ENCODE assay signal across 8 cellular contexts in the genomic region with DNA sequence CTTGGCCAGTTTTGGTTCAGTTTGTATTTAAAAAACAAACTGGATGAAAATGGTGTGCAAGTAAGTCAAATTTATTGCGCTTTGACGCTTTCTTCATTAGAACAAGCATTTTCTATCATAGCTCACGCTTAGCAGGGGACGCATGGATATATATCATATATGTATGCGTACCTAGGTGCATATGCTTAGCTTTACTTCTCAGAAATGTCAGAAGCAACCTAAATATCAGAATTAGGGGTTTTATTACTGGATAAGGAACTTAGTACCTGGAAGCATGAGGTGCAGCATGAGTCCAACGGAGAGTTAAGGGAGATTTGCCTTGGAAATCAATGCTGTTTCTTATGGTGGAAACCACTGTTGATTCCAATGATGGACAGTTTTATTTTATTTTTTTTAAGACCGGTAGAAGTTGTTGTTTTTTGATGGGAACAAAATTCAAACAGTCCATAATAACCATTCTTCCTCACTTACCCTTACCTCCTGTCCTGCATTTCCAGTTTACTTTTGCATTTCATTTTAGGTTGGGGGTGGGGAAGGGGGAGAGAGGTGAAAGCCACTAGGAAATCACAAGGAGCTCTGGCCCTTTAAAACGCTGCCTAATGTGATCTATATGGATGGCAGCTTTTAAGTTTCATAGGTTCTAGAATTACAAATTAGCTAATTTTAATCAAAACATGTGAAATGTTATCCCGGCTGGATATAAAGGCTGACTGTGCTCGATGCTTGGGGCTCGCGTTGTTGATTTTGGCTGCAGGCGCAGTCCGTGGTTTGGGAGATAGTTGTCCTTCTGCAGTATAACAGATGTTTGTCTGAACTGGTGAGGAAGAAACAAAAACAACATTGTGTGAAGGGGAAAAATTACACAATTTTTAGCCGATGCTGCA. TPM values are rescaled to one million over a fixed set of nuclear protein-coding genes. Genes with fewer than 3 reads are reported as not detected.
DNase-seq lines count a peak whose midpoint lies in the region; ATAC-seq, FAIRE-seq and TF ChIP-seq lines count a peak whose summit lies in the region.

No MANE protein-coding gene starts in this region.

- no peak overlapping the region for H3K9ac ChIP-seq in GM12878 (ENCODE audit: control insufficient read depth, insufficient read depth, low read length)

- SMC1A ChIA-PET in GM12878 (lab: Charles Lee; ENCODE audit: uncharacterized antibody, unreplicated experiment) = interaction anchor here (0.9 to 1.5 kb wide), 2 partner anchors 8 to 1077 kb away, joined by 3 to 7 read pairs; no protein-coding TSS in a partner anchor

- no peak for ATAC-seq in activated T-cell treated with anti-CD3 and anti-CD28 coated beads, Interleukin-2, amount 50 U/mL, for 72 hours (replicated peaks in 1 of 2)
- ATAC-seq in GM12878 (no peak), left lobe of liver (peak; percentile 54), upper lobe of right lung (no peak)

- peak overlapping the region; percentile 52 for H3K27ac Mint-ChIP-seq in activated T-cell treated with anti-CD3 and anti-CD28 coated beads, Interleukin-2, amount 50 U/mL, for 72 hours

- TF ChIP-seq POLR2A in GM12878 (IDR thresholded peaks at IDR 0.05; ENCODE audit: low read depth, low read length) (no peak), thyroid gland (IDR thresholded peaks at IDR 0.05) (no peak)

- POLR2A ChIA-PET in GM12878 (lab: Charles Lee) = no interaction called here

- peaks cover 27% of the 10 kb centered on the region for H3K4me1 Mint-ChIP-seq in activated T-cell treated with anti-CD3 and anti-CD28 coated beads, Interleukin-2, amount 50 U/mL, for 72 hours (ENCODE audit: low read depth)

- peak overlapping the region; percentile 89 to 93 for H3K4me3 Mint-ChIP-seq in activated T-cell treated with anti-CD3 and anti-CD28 coated beads, Interleukin-2, amount 50 U/mL, for 72 hours

- H3K4me1 ChIP-seq in GM12878 (ENCODE audit: control insufficient read depth, insufficient read depth, low read length) (peaks cover 15% of the 10 kb centered on the region), upper lobe of right lung (peaks cover 47% of the 10 kb centered on the region), thyroid gland (peaks cover 40 to 45% of the 10 kb centered on the region in 2 donors)

- H4K20me1 ChIP-seq in GM12878 (ENCODE audit: control insufficient read depth, insufficient read depth) = no peaks in the 10 kb centered on the region

- no peak for TF ChIP-seq RAD21 in GM12878 (IDR thresholded peaks at IDR 0.05; ENCODE audit: insufficient read depth, low read depth, low read length)

- no peak overlapping the region for H3K27ac ChIP-seq in GM12878 (ENCODE audit: control insufficient read depth, insufficient read depth)
- no peak overlapping the region for H3K27ac ChIP-seq in upper lobe of right lung
- no peak overlapping the region for H3K27ac ChIP-seq in thyroid gland

- WGBS in GM12878 (ENCODE audit: insufficient coverage, insufficient replicate concordance, low lambda C conversion rate, missing lambda C conversion rate) = 79% methylated on average over 15 of the region's 15 CpGs
- WGBS in thyroid gland, 2 donors = 72 to 76% methylated on average over 15 of the region's 15 CpGs

- no peak overlapping the region for H3K4me3 ChIP-seq in GM12878
- peak overlapping the region; percentile 78 for H3K4me3 ChIP-seq in upper lobe of right lung
- H3K4me3 ChIP-seq in thyroid gland (replicated peaks in 1 of 3) = peak overlapping the region in 1 of 3 donors; percentile 59

- H3K27me3 ChIP-seq in GM12878 (replicated peaks in 1 of 2; ENCODE audit: control insufficient read depth in 2 of 2, insufficient read depth in 2 of 2, low read length in 1 of 2) (peaks cover 10 to 34% of the 10 kb centered on the region in 2 experiments), upper lobe of right lung (peaks cover 11% of the 10 kb centered on the region), thyroid gland (no peaks in the 10 kb centered on the region)

- TF ChIP-seq CTCF in GM12878 (IDR thresholded peaks at IDR 0.05 in 2 of 3, conservative IDR thresholded peaks at IDR 0.05 in 1 of 3; ENCODE audit: control insufficient read depth in 2 of 3, extremely low read depth in 1 of 3, insufficient read depth in 1 of 3, low read depth in 3 of 3, low read length in 3 of 3) = no peak
- no peak for TF ChIP-seq CTCF in upper lobe of right lung (IDR thresholded peaks at IDR 0.05)
- no peak for TF ChIP-seq CTCF in thyroid gland (IDR thresholded peaks at IDR 0.05)

- H3K27me3 Mint-ChIP-seq in activated T-cell treated with anti-CD3 and anti-CD28 coated beads, Interleukin-2, amount 50 U/mL, for 72 hours (ENCODE audit: low read depth) = peaks cover 30% of the 10 kb centered on the region

- FAIRE-seq in GM12878 (lab: Jason Lieb, UNC) (no peak), RCC 7860 (lab: Jason Lieb, UNC) (no peak)

- no peak for DNase-seq in activated T-cell treated with anti-CD3 and anti-CD28 coated beads, Interleukin-2, amount 50 U/mL, for 72 hours
- no peak for DNase-seq in activated T-cell treated with anti-CD3 and anti-CD28 coated beads, Interleukin-2, amount 50 U/mL, for 48 hours
- DNase-seq in GM12878 (ENCODE audit: low read depth, low spot score) = no peak
- DNase-seq in left lobe of liver (ENCODE audit: low spot score) = peak; percentile 52
- no peak for DNase-seq in upper lobe of right lung
- DNase-seq in GF-D8 (lab: John Stamatoyannopoulos, UW) = no peak
- DNase-seq in RCC 7860 (ENCODE audit: low spot score) = no peak
- DNase-seq in thyroid gland = no peak

- H2AFZ ChIP-seq in GM12878 (ENCODE audit: control insufficient read depth, low read depth, low read length) = no peak overlapping the region

- H3K36me3 Mint-ChIP-seq in activated T-cell treated with anti-CD3 and anti-CD28 coated beads, Interleukin-2, amount 50 U/mL, for 72 hours (ENCODE audit: insufficient read depth in 2 of 2) = peaks cover 4 to 5% of the 10 kb centered on the region in 2 donors

- RAD21 ChIA-PET in GM12878 (lab: Charles Lee; ENCODE audit: unreplicated experiment) = no interaction called here

- CTCF ChIA-PET in GM12878 (lab: Yijun Ruan, JAX) = interaction anchor here (0.7 kb wide), 1 partner anchor 941 kb away, joined by 3 read pairs; no protein-coding TSS in a partner anchor

- in situ Hi-C loops in GM12878 (cut with MboI) = no loop called here

- H3K9me3 Mint-ChIP-seq in activated T-cell treated with anti-CD3 and anti-CD28 coated beads, Interleukin-2, amount 50 U/mL, for 72 hours = no peaks in the 10 kb centered on the region

- intact Hi-C loops in GM12878 (cut with micrococcal nuclease; ENCODE audit: unreplicated experiment) (no loop called here), upper lobe of right lung (cut with DNase I) (no loop called here), thyroid gland (cut with DNase I) (no loop called here)

- no TSS peak for BruUV-seq in GM12878 (replicated peaks; lab: Mats Ljungman, UMichigan)

- H3K79me2 ChIP-seq in GM12878 (ENCODE audit: control insufficient read depth, insufficient read depth, low read length) = no peaks in the 10 kb centered on the region

- no peaks in the 10 kb centered on the region for H3K9me3 ChIP-seq in GM12878 (replicated peaks; ENCODE audit: control insufficient read depth, insufficient read depth, low read length)
- no peaks in the 10 kb centered on the region for H3K9me3 ChIP-seq in upper lobe of right lung
- H3K9me3 ChIP-seq in thyroid gland = no peaks in the 10 kb centered on the region

- no peak overlapping the region for H3K4me2 ChIP-seq in GM12878 (ENCODE audit: control insufficient read depth, insufficient read depth)

- no peak for TF ChIP-seq EP300 in GM12878 (IDR thresholded peaks at IDR 0.05; ENCODE audit: borderline replicate concordance in 1 of 2, control insufficient read depth in 1 of 2, low read depth in 2 of 2, low read length in 2 of 2)

- H3K36me3 ChIP-seq in GM12878 (ENCODE audit: control insufficient read depth in 2 of 2, insufficient read depth in 2 of 2, low read length in 1 of 2) = no peaks in the 10 kb centered on the region
- H3K36me3 ChIP-seq in upper lobe of right lung = no peaks in the 10 kb centered on the region
- no peaks in the 10 kb centered on the region for H3K36me3 ChIP-seq in thyroid gland

RNA-seq across cellular contexts. Expression of gene SOBP, which starts 2.1 kb away (rescaled TPM):
- total RNA-seq in activated T-cell treated with anti-CD3 and anti-CD28 coated beads, Interleukin-2, amount 50 U/mL, for 72 hours = under 1 TPM; 0.44 to 0.91 TPM
- 0.54 and 1.5 TPM in 2 replicates for total RNA-seq in GM12878 (2013; cell fraction: nucleolus; rRNA removed)
- total RNA-seq in GM12878 (2014; rRNA removed) = 0.49 and 0.56 TPM in 2 replicates
- 0.78 and 0.85 TPM in 2 replicates for total RNA-seq in GM12878 (2014; rRNA removed; fragmentation: Illumina TruSeq; extraction: Trizol)
- 0.56 and 0.96 TPM in 2 replicates for total RNA-seq in GM12878 (2021)
- 0.13 TPM for polyA plus RNA-seq in GM12878 (2011; ENCODE audit: low read depth)
- polyA plus RNA-seq in GM12878 (2011; rRNA removed) = 0.48 and 0.49 TPM in 2 replicates
- polyA plus RNA-seq in GM12878 (2011; cell fraction: cytosol; rRNA removed) = 0.15 and 0.16 TPM in 2 replicates
- polyA plus RNA-seq in GM12878 (2011; cell fraction: nucleus; rRNA removed) = 0.42 and 0.45 TPM in 2 replicates
- 0.10 and 0.19 TPM in 2 replicates for polyA plus RNA-seq in GM12878 (2012)
- 0.53 and 1.2 TPM in 2 replicates for polyA plus RNA-seq in GM12878 (2014; fragmentation: Illumina TruSeq; extraction: Trizol)
- 1 to 10 TPM; 1.5 to 1.9 TPM for polyA plus RNA-seq in GM12878 (2014; fragmentation: Nextera tagmentation; extraction: Ambion mirVana)
- polyA plus RNA-seq in GM12878 (2014; rRNA removed) = 0.51 and 1.1 TPM in 2 replicates
- under 1 TPM; 0.72 to 0.84 TPM for polyA plus RNA-seq in GM12878 (2016; fragmentation: Nextera tagmentation; extraction: Ambion mirVana)
- 0.26 and 0.44 TPM in 2 replicates for polyA minus RNA-seq in GM12878 (2011; rRNA and poly(A)+ RNA removed)
- 0.42 TPM in 1 of 2 replicates, not detected in the other for polyA minus RNA-seq in GM12878 (2011; cell fraction: cytosol; rRNA and poly(A)+ RNA removed)
- polyA minus RNA-seq in GM12878 (2011; cell fraction: nucleus; rRNA and poly(A)+ RNA removed) = 0.97 and 1.2 TPM in 2 replicates
- total RNA-seq in left lobe of liver = 1.7 TPM
- total RNA-seq in upper lobe of right lung = 6.8 TPM
- 10 to 100 TPM in 3 of 4 donors, 1 to 10 TPM in 1; 5.6 to 21.4 (median 18.1) TPM for total RNA-seq in thyroid gland

RNA-seq across cellular contexts. Expression of gene PDSS2, which starts 32.7 kb away (rescaled TPM):
- 10 to 100 TPM; 12.1 to 14.3 TPM for total RNA-seq in activated T-cell treated with anti-CD3 and anti-CD28 coated beads, Interleukin-2, amount 50 U/mL, for 72 hours
- total RNA-seq in GM12878 (2013; cell fraction: nucleolus; rRNA removed) = 24.2 and 27.0 TPM in 2 replicates
- 7.7 and 9.2 TPM in 2 replicates for total RNA-seq in GM12878 (2014; rRNA removed)
- 9.9 and 10.1 TPM in 2 replicates for total RNA-seq in GM12878 (2014; rRNA removed; fragmentation: Illumina TruSeq; extraction: Trizol)
- total RNA-seq in GM12878 (2021) = 10.1 and 10.5 TPM in 2 replicates
- polyA plus RNA-seq in GM12878 (2011; ENCODE audit: low read depth) = 5.9 TPM
- 15.1 and 15.5 TPM in 2 replicates for polyA plus RNA-seq in GM12878 (2011; rRNA removed)
- 10.2 and 10.4 TPM in 2 replicates for polyA plus RNA-seq in GM12878 (2011; cell fraction: cytosol; rRNA removed)
- 9.3 and 10.5 TPM in 2 replicates for polyA plus RNA-seq in GM12878 (2011; cell fraction: nucleus; rRNA removed)
- polyA plus RNA-seq in GM12878 (2012) = 6.7 and 9.5 TPM in 2 replicates
- polyA plus RNA-seq in GM12878 (2014; fragmentation: Illumina TruSeq; extraction: Trizol) = 9.0 and 9.2 TPM in 2 replicates
- 1 to 10 TPM; 7.9 to 9.1 TPM for polyA plus RNA-seq in GM12878 (2014; fragmentation: Nextera tagmentation; extraction: Ambion mirVana)
- 7.7 and 8.1 TPM in 2 replicates for polyA plus RNA-seq in GM12878 (2014; rRNA removed)
- polyA plus RNA-seq in GM12878 (2016; fragmentation: Nextera tagmentation; extraction: Ambion mirVana) = 10 to 100 TPM; 12.7 to 13.5 TPM
- polyA minus RNA-seq in GM12878 (2011; rRNA and poly(A)+ RNA removed) = 14.1 and 25.8 TPM in 2 replicates
- 5.0 and 6.3 TPM in 2 replicates for polyA minus RNA-seq in GM12878 (2011; cell fraction: cytosol; rRNA and poly(A)+ RNA removed)
- polyA minus RNA-seq in GM12878 (2011; cell fraction: nucleus; rRNA and poly(A)+ RNA removed) = 29.1 and 55.9 TPM in 2 replicates
- total RNA-seq in left lobe of liver = 18.9 TPM
- total RNA-seq in upper lobe of right lung = 16.2 TPM
- total RNA-seq in thyroid gland = 10 to 100 TPM; 18.6 to 32.3 (median 25.6) TPM
